Comparison of ENCODE assay signal across 22 cellular contexts in genomic region chrX:41472231-41472815, GRCh38. TPM values are rescaled to one million over a fixed set of nuclear protein-coding genes. Genes with fewer than 3 reads are reported as not detected.
A peak's percentile ranks its signal among the peaks of the same experiment; 100 is the strongest.
DNase-seq lines count a peak whose midpoint lies in the region; ATAC-seq and FAIRE-seq lines count a peak whose summit lies in the region.
"Had no signal": no experiment of that assay in that cellular context is flagged by ENCODE, and none has a peak within 500 bp of the region (broad histone marks: within the 10 kb centered on the region; RNA-seq: fewer than 3 reads in every experiment).

No MANE protein-coding gene starts in this region.

- no peaks in the 10 kb centered on the region for H3K9me3 Mint-ChIP-seq in activated naive CD4-positive, alpha-beta T cell treated with anti-CD3 and anti-CD28 coated beads, Interleukin-2, amount 10 ng/mL, durations not matched to agents 7 days and 5 days
- H3K9me3 Mint-ChIP-seq: CD4-positive, alpha-beta T cell had no signal

- FAIRE-seq in RCC 7860 (lab: Jason Lieb, UNC), result peak; percentile 60
- FAIRE-seq: GM12878, GM18507, K562 had no signal

- H2BK5ac ChIP-seq in trophoblast cell (ENCODE audit: low read depth, low read length, poor library complexity), result no peak overlapping the region

- CTCF ChIA-PET in activated naive CD4-positive, alpha-beta T cell treated with anti-CD3 and anti-CD28 coated beads, Interleukin-2, amount 10 ng/mL, durations not matched to agents 7 days and 5 days (lab: Charles Lee), result no interaction called here

- H3K4me1 ChIP-seq in trophoblast cell (ENCODE audit: control insufficient read depth in 1 of 2, insufficient read depth in 2 of 2, low read length in 2 of 2), result peaks cover 13 to 21% of the 10 kb centered on the region in 2 experiments
- H3K4me1 ChIP-seq: BE2C had no signal

- intact Hi-C loops in left colon (cut with DNase I, micrococcal nuclease), result no loop called here

- peaks cover 2% of the 10 kb centered on the region for H3K4me1 Mint-ChIP-seq in activated naive CD4-positive, alpha-beta T cell treated with anti-CD3 and anti-CD28 coated beads, Interleukin-2, amount 10 ng/mL, durations not matched to agents 7 days and 5 days

- H3K18ac ChIP-seq in trophoblast cell (ENCODE audit: low read length), result no peak overlapping the region

- H3K9ac ChIP-seq in trophoblast cell (ENCODE audit: low read length), result no peak overlapping the region

- H3K14ac ChIP-seq in trophoblast cell (ENCODE audit: low read length), result peak overlapping the region; percentile 66

- WGBS in trophoblast cell (ENCODE audit: extremely low coverage, insufficient coverage, insufficient read length), result no CpG with 5 or more reads among the region's 32 CpGs

- no peak overlapping the region for H3K4ac ChIP-seq in trophoblast cell (ENCODE audit: low read depth, low read length)

- H2AK5ac ChIP-seq in trophoblast cell (ENCODE audit: low read length), result peak overlapping the region; percentile 69

- H3K36me3 ChIP-seq in trophoblast cell (ENCODE audit: control insufficient read depth in 1 of 2, insufficient read depth in 2 of 2, low read length in 2 of 2), result peaks cover 0 to 1% of the 10 kb centered on the region in 2 experiments
- H3K36me3 ChIP-seq: BE2C had no signal

- no peak overlapping the region for H3K23ac ChIP-seq in trophoblast cell (ENCODE audit: low read length)

- no peaks in the 10 kb centered on the region for H3K79me2 ChIP-seq in trophoblast cell (ENCODE audit: control insufficient read depth, insufficient read depth, low read length, poor library complexity)

- no peak overlapping the region for H2AFZ ChIP-seq in trophoblast cell (ENCODE audit: insufficient read depth, low read length, poor library complexity)
- H2AFZ ChIP-seq: GM23338 had no signal

- no peaks in the 10 kb centered on the region for H3K36me3 Mint-ChIP-seq in activated naive CD4-positive, alpha-beta T cell treated with anti-CD3 and anti-CD28 coated beads, Interleukin-2, amount 10 ng/mL, durations not matched to agents 7 days and 5 days

- H3K4me2 ChIP-seq in trophoblast cell (ENCODE audit: low read length), result no peak overlapping the region
- H3K4me2 ChIP-seq: GM23338 had no signal

- H3K9me3 ChIP-seq in trophoblast cell (ENCODE audit: insufficient read depth, low read depth, low read length), result peaks cover 5% of the 10 kb centered on the region
- H3K9me3 ChIP-seq: BE2C had no signal

- DNase-seq in ELF-1 (ENCODE audit: low read depth, low spot score), result peak; percentile 88
- peak; percentile 67 for DNase-seq in RCC 7860 (ENCODE audit: low spot score)
- peak; percentile 94 for DNase-seq in islet precursor cell
- peak; percentile 81 to 85 for DNase-seq in trophoblast cell
- no peak for DNase-seq in left colon
- no peak for DNase-seq in activated naive CD4-positive, alpha-beta T cell treated with anti-CD3 and anti-CD28 coated beads, Interleukin-2, amount 10 ng/mL, durations not matched to agents 7 days and 5 days
- DNase-seq in SK-N-DZ (ENCODE audit: low spot score), result no peak
- DNase-seq: BE2C; CD4-positive, alpha-beta T cell; DMS79 treated with DMSO at 0.1 percent for 48 hours; GDM1; NCI-H187 treated with DMSO at 0.1 percent for 48 hours; NCI-H69; NK-92 treated with Interleukin-12 subunit alpha and Interleukin-12 subunit beta, amount 100 ng/mL, for 24 hours; SW 1271 had no signal

- H3K27ac ChIP-seq in trophoblast cell (ENCODE audit: low read depth, low read length), result peak overlapping the region; percentile 17
- H3K27ac ChIP-seq: HL-60, RWPE1 had no signal

- H4K8ac ChIP-seq in trophoblast cell (ENCODE audit: low read depth, low read length), result peak overlapping the region; percentile 65

- ATAC-seq in HG03565 (IDR thresholded peaks at IDR 0.05; ENCODE audit: unreplicated experiment), result no peak
- ATAC-seq in left colon, result no peak
- ATAC-seq: GM12878, GM23338, K562 had no signal

- peak overlapping the region; percentile 24 for H4K91ac ChIP-seq in trophoblast cell (ENCODE audit: low read depth, low read length)

- no peaks in the 10 kb centered on the region for H3K27me3 ChIP-seq in trophoblast cell (ENCODE audit: insufficient read depth, low read length)
- H3K27me3 ChIP-seq: BE2C had no signal

- peaks cover 14% of the 10 kb centered on the region for H3K79me1 ChIP-seq in trophoblast cell (ENCODE audit: low read length)

- H3K27ac Mint-ChIP-seq in activated naive CD4-positive, alpha-beta T cell treated with anti-CD3 and anti-CD28 coated beads, Interleukin-2, amount 10 ng/mL, durations not matched to agents 7 days and 5 days, result no peak overlapping the region
- H3K27ac Mint-ChIP-seq: CD4-positive, alpha-beta T cell; GM23338 had no signal

- no peak overlapping the region for H3K4me3 Mint-ChIP-seq in activated naive CD4-positive, alpha-beta T cell treated with anti-CD3 and anti-CD28 coated beads, Interleukin-2, amount 10 ng/mL, durations not matched to agents 7 days and 5 days
- H3K4me3 Mint-ChIP-seq: CD4-positive, alpha-beta T cell; GM23338 had no signal

- H2BK12ac ChIP-seq in trophoblast cell (ENCODE audit: low read length), result peak overlapping the region; percentile 14

- peak overlapping the region; percentile 62 for H4K12ac ChIP-seq in trophoblast cell (ENCODE audit: low read depth, low read length)

- peaks cover 3% of the 10 kb centered on the region for H3K27me3 Mint-ChIP-seq in activated naive CD4-positive, alpha-beta T cell treated with anti-CD3 and anti-CD28 coated beads, Interleukin-2, amount 10 ng/mL, durations not matched to agents 7 days and 5 days
- H3K27me3 Mint-ChIP-seq: CD4-positive, alpha-beta T cell had no signal

- H3K4me3 ChIP-seq in trophoblast cell (ENCODE audit: low read depth, low read length), result no peak overlapping the region
- H3K4me3 ChIP-seq: GM12878, GM23338, K562 had no signal

- H2BK120ac ChIP-seq in trophoblast cell (ENCODE audit: insufficient read depth, low read length, poor library complexity), result peak overlapping the region; percentile 76

RNA-seq across cellular contexts. Expression of gene NYX, which starts 25.2 kb away (rescaled TPM):
- polyA plus RNA-seq in trophoblast cell (2013), result 0.04 TPM in 1 of 2 replicates, not detected in the other
- not detected for total RNA-seq in left colon
- not detected in 2 replicates for polyA plus RNA-seq in SK-N-DZ (2014; cell fraction: cytosol; rRNA removed)
- not detected in 2 replicates for polyA plus RNA-seq in SK-N-DZ (2014; cell fraction: nucleus; rRNA removed)
- total RNA-seq: CD4-positive, alpha-beta T cell; GM12878; K562 had no signal
- polyA plus RNA-seq: K562 had no signal

Comparison
In these comparisons a context has a peak if more than half of its experiments do, and no peak if none do; other contexts are left out.
1. DNase-seq: peak in ELF-1 (single experiment), RCC 7860 (single experiment), islet precursor cell (single experiment) and trophoblast cell (2 of 2); none in left colon (0 of 2), activated naive CD4-positive, alpha-beta T cell treated with anti-CD3 and anti-CD28 coated beads, Interleukin-2, amount 10 ng/mL, durations not matched to agents 7 days and 5 days (single experiment) and SK-N-DZ (single experiment).